In genomic region chr19:44447864-44448674, GRCh38 we compare ENCODE assay signal across 8 cellular contexts. TPM values are rescaled to one million over a fixed set of nuclear protein-coding genes. Genes with fewer than 3 reads are reported as not detected.
A peak's percentile ranks its signal among the peaks of the same experiment; 100 is the strongest.
DNase-seq lines count a peak whose midpoint lies in the region; ATAC-seq and FAIRE-seq lines count a peak whose summit lies in the region.

Gene ZNF229 (minus strand): TSS chr19:44448472. CDS start chr19:44442847, 5,625 bp downstream.

- peaks cover 15 to 51% (median 45%) of the 10 kb centered on the region in 3 donors for H3K36me3 Mint-ChIP-seq in immature natural killer cell

- H3K4me3 Mint-ChIP-seq in immature natural killer cell, result peak within 1 kb of the TSS; percentile 78 to 88 (median 83)

- no peak within 1 kb of the TSS for H3K27ac ChIP-seq in skeletal muscle tissue (ENCODE audit: low read depth, low read length)

- H3K9me3 ChIP-seq in skeletal muscle tissue (ENCODE audit: control insufficient read depth in 3 of 3, low read length in 3 of 3), result peaks cover 5 to 16% (median 13%) of the 10 kb centered on the region in 3 donors

- FAIRE-seq in RCC 7860 (lab: Jason Lieb, UNC), result no peak

- H3K27me3 Mint-ChIP-seq in immature natural killer cell (ENCODE audit: low read depth in 3 of 3), result peaks cover 6% of the 10 kb centered on the region in 3 donors

- H3K4me1 ChIP-seq in skeletal muscle tissue (ENCODE audit: control insufficient read depth in 3 of 3, insufficient read depth in 3 of 3, low read length in 3 of 3), result peaks cover 0 to 3% (median 0%) of the 10 kb centered on the region in 3 donors

- H3K9me3 Mint-ChIP-seq in immature natural killer cell, result peaks cover 53 to 96% (median 82%) of the 10 kb centered on the region in 6 donors

- H3K4me3 ChIP-seq in skeletal muscle tissue (ENCODE audit: low read length in 3 of 3), result peak within 1 kb of the TSS; percentile 86 to 95 (median 88)

- peak within 1 kb of the TSS; percentile 62 to 81 (median 68) for H3K9ac ChIP-seq in skeletal muscle tissue (ENCODE audit: low read depth in 1 of 3, low read length in 3 of 3)

- peaks cover 0 to 3% (median 0%) of the 10 kb centered on the region in 3 donors for H3K27me3 ChIP-seq in skeletal muscle tissue (ENCODE audit: control insufficient read depth in 3 of 3, insufficient read depth in 3 of 3, low read length in 3 of 3)

- peak within 1 kb of the TSS in 3 of 6 donors; percentile 16 to 77 (median 63) for H3K27ac Mint-ChIP-seq in immature natural killer cell

- no peak for ATAC-seq in HG02885 (IDR thresholded peaks at IDR 0.05; ENCODE audit: poor library complexity, unreplicated experiment)

- H3K36me3 ChIP-seq in skeletal muscle tissue (ENCODE audit: control insufficient read depth in 3 of 3, insufficient read depth in 3 of 3, low read length in 3 of 3), result peaks cover 9 to 20% (median 13%) of the 10 kb centered on the region in 3 donors

- DNase-seq in COLO668 (lab: John Stamatoyannopoulos, UW; ENCODE audit: unreplicated experiment), result peak; percentile 90
- peak; percentile 9 for DNase-seq in NCI-H1417 treated with DMSO at 0.1 percent for 48 hours (lab: John Stamatoyannopoulos, UW)
- DNase-seq in activated CD4-positive, CD25-positive, alpha-beta regulatory T cell treated with anti-CD3 and anti-CD28 coated beads, Interleukin-2, amount 50 U/mL, for 16 hours (ENCODE audit: low read depth, low spot score), result peak; percentile 21
- peak; percentile 57 for DNase-seq in central memory CD4-positive, alpha-beta T cell
- peak; percentile 38 to 51 (median 45) for DNase-seq in immature natural killer cell
- DNase-seq in RCC 7860 (ENCODE audit: low spot score), result no peak

- H3K4me1 Mint-ChIP-seq in immature natural killer cell, result peaks cover 14% of the 10 kb centered on the region in 2 donors

RNA-seq across cellular contexts. Expression of gene ZNF229, which starts in this region (rescaled TPM):
- polyA plus RNA-seq in immature natural killer cell, result under 1 TPM in 2 of 3 donors, not detected in 1; 0.20 to 0.21 TPM
- 6.8 TPM for total RNA-seq in skeletal muscle tissue

Comparison
In these comparisons a context has a peak if more than half of its experiments do, and no peak if none do; other contexts are left out.
1. Peak in DNase-seq in immature natural killer cell; RNA of the gene not detected or under 1 TPM.